In the genomic region with DNA sequence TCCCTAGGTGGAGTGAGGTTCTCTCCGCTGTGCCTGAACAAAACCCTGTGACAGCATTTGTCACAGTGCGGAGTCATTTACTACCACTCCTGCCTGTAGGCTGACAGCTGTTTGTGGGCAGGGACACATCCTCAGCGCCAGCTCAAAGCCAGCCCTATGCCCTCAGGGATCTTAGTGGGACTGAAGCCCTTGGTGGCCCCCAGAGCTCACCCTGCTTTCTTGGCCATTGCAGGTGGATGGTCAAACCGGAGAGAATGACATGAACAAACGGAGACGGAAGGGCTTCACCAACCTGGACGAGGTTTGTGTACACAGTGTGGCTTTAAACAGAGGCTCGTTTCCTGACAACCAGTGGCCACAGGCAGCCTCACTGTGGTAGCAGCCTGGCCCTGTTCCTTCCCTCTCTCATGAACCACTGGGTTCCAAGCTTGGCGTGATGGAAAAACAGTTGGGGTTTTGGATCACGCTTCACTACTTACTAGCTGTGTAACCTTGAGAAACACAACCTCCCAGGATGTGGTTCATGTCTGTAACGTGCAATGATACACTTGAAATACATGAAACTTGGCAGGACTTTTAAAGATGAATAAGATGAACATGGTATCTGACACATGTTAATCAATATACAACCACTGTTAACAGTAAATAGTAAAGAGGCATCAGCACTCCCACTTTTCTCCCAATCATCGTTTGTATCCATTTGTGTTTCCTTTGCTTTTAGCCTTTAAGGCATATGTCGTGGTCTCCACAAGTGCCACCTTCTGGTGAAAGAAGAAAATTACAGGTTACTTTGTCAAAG, we compare ENCODE assay signal across 8 cellular contexts.
DNase-seq lines count a peak whose midpoint lies in the region; ATAC-seq and TF ChIP-seq lines count a peak whose summit lies in the region.

No MANE protein-coding gene starts in this region.

- no peaks in the 10 kb centered on the region for H4K20me1 ChIP-seq in OCI-LY7 (ENCODE audit: insufficient read depth, low read length)

- CTCF ChIA-PET in OCI-LY7 (lab: Charles Lee; ENCODE audit: unreplicated experiment), result no interaction called here

- H3K27ac ChIP-seq in OCI-LY7 (ENCODE audit: low read depth, low read length, poor library complexity, severe bottlenecking) (no peak overlapping the region), psoas muscle (peak overlapping the region; percentile 74)

- H3K36me3 ChIP-seq in OCI-LY7 (ENCODE audit: insufficient read depth, low read length) (no peaks in the 10 kb centered on the region), psoas muscle (ENCODE audit: insufficient read depth in 1 of 2, low read depth in 1 of 2) (no peaks in the 10 kb centered on the region)

- POLR2A ChIA-PET in OCI-LY7 (lab: Charles Lee), result interaction anchor here (1.0 kb wide), 1 partner anchor 10 kb away, joined by 4 read pairs; no protein-coding TSS in a partner anchor

- H3K4me3 ChIP-seq in OCI-LY7 (ENCODE audit: low read depth, low read length, poor library complexity, severe bottlenecking), result no peak overlapping the region
- H3K4me3 ChIP-seq in psoas muscle, result no peak overlapping the region

- DNase-seq in DMS 273 treated with DMSO at 0.1 percent for 48 hours (lab: John Stamatoyannopoulos, UW) (peak; percentile 8), OCI-LY7 (ENCODE audit: low spot score) (peak; percentile 41), germinal center (ENCODE audit: low spot score) (peak; percentile 26), psoas muscle (no peak)
- peak; percentile 73 for DNase-seq in activated effector memory CD4-positive, alpha-beta T cell treated with anti-CD3 and anti-CD28 coated beads, Interleukin-2, amount 50 U/mL, for 16 hours

- H3K4me1 ChIP-seq in OCI-LY7 (ENCODE audit: insufficient read depth, low read length, poor library complexity, severe bottlenecking) (no peaks in the 10 kb centered on the region), psoas muscle (peaks cover 18% of the 10 kb centered on the region)

- no peak overlapping the region for H2AFZ ChIP-seq in OCI-LY7 (ENCODE audit: low read length)

- TF ChIP-seq CTCF in OCI-LY7 (conservative IDR thresholded peaks at IDR 0.05; ENCODE audit: low read length), result peak; percentile 79
- TF ChIP-seq CTCF in psoas muscle (IDR thresholded peaks at IDR 0.05), result peak; percentile 75

- H3K9me2 ChIP-seq in OCI-LY7 (ENCODE audit: insufficient read depth, low read length), result no peaks in the 10 kb centered on the region

- WGBS in psoas muscle, 3 donors, result 22 to 31% (median 30%) methylated on average over 13 of the region's 13 CpGs

- H3K27me3 ChIP-seq in psoas muscle (ENCODE audit: insufficient read depth in 3 of 3, low read length in 2 of 3), result no peaks in the 10 kb centered on the region

- no peak overlapping the region for H3K4me2 ChIP-seq in OCI-LY7 (ENCODE audit: low read length)

- H3K9me3 ChIP-seq in OCI-LY7 (ENCODE audit: low read length) (no peaks in the 10 kb centered on the region), psoas muscle (no peaks in the 10 kb centered on the region)

- no peaks in the 10 kb centered on the region for H3K79me2 ChIP-seq in OCI-LY7 (ENCODE audit: insufficient read depth, low read depth, low read length)

- BruUV-seq in OCI-LY7 (replicated peaks; lab: Mats Ljungman, UMichigan), result no TSS peak

- intact Hi-C loops in OCI-LY7 (cut with micrococcal nuclease; ENCODE audit: unreplicated experiment), result loop anchor here (1.0 to 10.0 kb wide), 3 partner anchors 111 to 439 kb away; no protein-coding TSS in a partner anchor
- intact Hi-C loops in psoas muscle (cut with DNase I), result loop anchor here (2.0 to 5.0 kb wide), 2 partner anchors 79 to 189 kb away; no protein-coding TSS in a partner anchor

- peak; percentile 78 for ATAC-seq in GM19351 (IDR thresholded peaks at IDR 0.05; ENCODE audit: unreplicated experiment)
- ATAC-seq in HG03442 (IDR thresholded peaks at IDR 0.05; ENCODE audit: unreplicated experiment), result peak; percentile 72
- ATAC-seq in psoas muscle, result peak; percentile 85 to 90 (median 87)
- ATAC-seq in GM19023 (IDR thresholded peaks at IDR 0.05; ENCODE audit: unreplicated experiment), result no peak

Comparison
In these comparisons a context has a peak if more than half of its experiments do, and no peak if none do; other contexts are left out.
1. DNase-seq: peak in DMS 273 treated with DMSO at 0.1 percent for 48 hours (single experiment), OCI-LY7 (single experiment), activated effector memory CD4-positive, alpha-beta T cell treated with anti-CD3 and anti-CD28 coated beads, Interleukin-2, amount 50 U/mL, for 16 hours (single experiment) and germinal center (single experiment); none in psoas muscle (0 of 2).